In the genomic region with DNA sequence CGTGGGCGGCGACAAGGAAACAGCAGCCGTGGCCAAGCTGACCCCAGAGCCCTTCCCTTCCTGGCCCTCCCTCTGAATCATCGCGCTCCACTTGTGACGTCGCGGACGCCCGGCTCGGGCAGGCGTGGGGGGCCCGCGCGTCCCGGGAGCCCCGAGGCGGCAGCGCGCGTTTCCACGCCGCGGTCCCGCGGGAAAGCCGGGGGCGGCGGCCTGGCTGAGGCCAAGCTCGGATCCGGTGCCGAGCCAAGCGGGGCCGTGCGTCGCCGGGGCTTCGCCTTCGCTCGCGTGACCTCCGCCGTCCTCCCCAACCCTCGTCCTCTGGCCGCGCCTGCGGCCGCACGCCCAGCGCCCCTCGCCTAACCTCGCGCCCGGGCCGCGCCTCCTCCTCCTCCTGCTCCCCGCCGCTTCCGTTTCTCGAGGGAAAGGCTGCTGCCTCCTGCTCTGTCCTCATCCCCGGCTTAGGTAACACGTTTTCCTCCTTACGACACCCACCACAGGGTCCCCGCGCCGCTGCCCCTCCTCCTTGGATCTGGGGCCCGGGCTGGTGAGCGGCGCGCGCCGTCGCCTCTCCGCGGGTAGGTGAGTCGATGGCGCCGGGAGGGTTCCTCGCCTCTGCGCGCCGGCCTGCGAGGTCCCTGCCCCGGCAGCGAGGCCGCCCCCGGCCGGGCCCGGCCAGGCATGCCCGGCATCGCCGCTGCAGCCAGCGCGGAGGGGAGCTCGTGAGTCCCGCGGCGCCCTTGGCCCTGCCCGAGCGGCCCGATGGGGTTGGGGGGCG, we compare ENCODE assay signal across 8 cellular contexts. TPM values are rescaled to one million over a fixed set of nuclear protein-coding genes. Genes with fewer than 3 reads are reported as not detected.
DNase-seq lines count a peak whose midpoint lies in the region; ATAC-seq and TF ChIP-seq lines count a peak whose summit lies in the region.

A gene with protein sequence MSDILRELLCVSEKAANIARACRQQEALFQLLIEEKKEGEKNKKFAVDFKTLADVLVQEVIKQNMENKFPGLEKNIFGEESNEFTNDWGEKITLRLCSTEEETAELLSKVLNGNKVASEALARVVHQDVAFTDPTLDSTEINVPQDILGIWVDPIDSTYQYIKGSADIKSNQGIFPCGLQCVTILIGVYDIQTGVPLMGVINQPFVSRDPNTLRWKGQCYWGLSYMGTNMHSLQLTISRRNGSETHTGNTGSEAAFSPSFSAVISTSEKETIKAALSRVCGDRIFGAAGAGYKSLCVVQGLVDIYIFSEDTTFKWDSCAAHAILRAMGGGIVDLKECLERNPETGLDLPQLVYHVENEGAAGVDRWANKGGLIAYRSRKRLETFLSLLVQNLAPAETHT (plus strand): TSS at position 90 of the 775 bp plus-strand sequence. CDS start 16,514 bp downstream, outside the sequence.

- H3K9me3 Mint-ChIP-seq in activated naive CD8-positive, alpha-beta T cell treated with anti-CD3 and anti-CD28 coated beads, Interleukin-2, amount 50 U/mL, for 24 hours, result no peaks in the 10 kb centered on the region
- peaks cover 12% of the 10 kb centered on the region for H3K9me3 Mint-ChIP-seq in glutamatergic neuron (ENCODE audit: unreplicated experiment)

- ATAC-seq in HG03571 (IDR thresholded peaks at IDR 0.05; ENCODE audit: unreplicated experiment) (peak; percentile 65), omental fat pad (ENCODE audit: low FRiP score) (peak; percentile 85)
- ATAC-seq in activated naive CD8-positive, alpha-beta T cell treated with anti-CD3 and anti-CD28 coated beads, Interleukin-2, amount 50 U/mL, for 24 hours, result peak; percentile 68

- DNase-seq in EH (ENCODE audit: low read depth) (peak; percentile 76), GM20000 (ENCODE audit: low spot score) (peak; percentile 78), SK-N-DZ (ENCODE audit: low spot score) (peak; percentile 40), glutamatergic neuron (peak; percentile 78), omental fat pad (ENCODE audit: low spot score) (peak; percentile 31), NCI-H187 treated with DMSO at 0.1 percent for 48 hours (lab: John Stamatoyannopoulos, UW) (no peak)
- peak; percentile 53 for DNase-seq in activated naive CD8-positive, alpha-beta T cell treated with anti-CD3 and anti-CD28 coated beads, Interleukin-2, amount 50 U/mL, for 24 hours

- TF ChIP-seq CTCF in GM20000 (IDR thresholded peaks at IDR 0.05; ENCODE audit: extremely low read depth, missing control alignments), result no peak
- no peak for TF ChIP-seq CTCF in glutamatergic neuron (IDR thresholded peaks at IDR 0.05; ENCODE audit: partially characterized antibody, unreplicated experiment)
- TF ChIP-seq CTCF in omental fat pad (IDR thresholded peaks at IDR 0.05), result no peak

- H3K36me3 Mint-ChIP-seq in activated naive CD8-positive, alpha-beta T cell treated with anti-CD3 and anti-CD28 coated beads, Interleukin-2, amount 50 U/mL, for 24 hours (ENCODE audit: low read depth), result no peaks in the 10 kb centered on the region
- H3K36me3 Mint-ChIP-seq in glutamatergic neuron (ENCODE audit: unreplicated experiment), result no peaks in the 10 kb centered on the region

- peaks cover 23% of the 10 kb centered on the region for H3K4me1 Mint-ChIP-seq in activated naive CD8-positive, alpha-beta T cell treated with anti-CD3 and anti-CD28 coated beads, Interleukin-2, amount 50 U/mL, for 24 hours
- peaks cover 13% of the 10 kb centered on the region for H3K4me1 Mint-ChIP-seq in glutamatergic neuron (ENCODE audit: low read depth, unreplicated experiment)

- peak within 1 kb of the TSS; percentile 80 for H3K27ac Mint-ChIP-seq in activated naive CD8-positive, alpha-beta T cell treated with anti-CD3 and anti-CD28 coated beads, Interleukin-2, amount 50 U/mL, for 24 hours
- H3K27ac Mint-ChIP-seq in glutamatergic neuron (ENCODE audit: unreplicated experiment), result peak within 1 kb of the TSS; percentile 96

- H3K27me3 Mint-ChIP-seq in activated naive CD8-positive, alpha-beta T cell treated with anti-CD3 and anti-CD28 coated beads, Interleukin-2, amount 50 U/mL, for 24 hours, result peaks cover 7% of the 10 kb centered on the region
- peaks cover 7% of the 10 kb centered on the region for H3K27me3 Mint-ChIP-seq in glutamatergic neuron (ENCODE audit: unreplicated experiment)

- H3K4me3 Mint-ChIP-seq in activated naive CD8-positive, alpha-beta T cell treated with anti-CD3 and anti-CD28 coated beads, Interleukin-2, amount 50 U/mL, for 24 hours, result peak within 1 kb of the TSS; percentile 81
- peak within 1 kb of the TSS; percentile 96 for H3K4me3 Mint-ChIP-seq in glutamatergic neuron (ENCODE audit: unreplicated experiment)

RNA-seq across cellular contexts. Expression of the gene that starts here (rescaled TPM):
- polyA plus RNA-seq in SK-N-DZ (2014; cell fraction: cytosol; rRNA removed), result 2.2 and 4.3 TPM in 2 replicates
- polyA plus RNA-seq in SK-N-DZ (2014; cell fraction: nucleus; rRNA removed), result 2.4 and 6.0 TPM in 2 replicates
- total RNA-seq in glutamatergic neuron (ENCODE audit: unreplicated experiment), result 41.7 TPM
- total RNA-seq in omental fat pad, result 10 to 100 TPM; 11.6 to 30.4 (median 17.4) TPM
